ENCODE assay signal across 27 cellular contexts in the genomic region with DNA sequence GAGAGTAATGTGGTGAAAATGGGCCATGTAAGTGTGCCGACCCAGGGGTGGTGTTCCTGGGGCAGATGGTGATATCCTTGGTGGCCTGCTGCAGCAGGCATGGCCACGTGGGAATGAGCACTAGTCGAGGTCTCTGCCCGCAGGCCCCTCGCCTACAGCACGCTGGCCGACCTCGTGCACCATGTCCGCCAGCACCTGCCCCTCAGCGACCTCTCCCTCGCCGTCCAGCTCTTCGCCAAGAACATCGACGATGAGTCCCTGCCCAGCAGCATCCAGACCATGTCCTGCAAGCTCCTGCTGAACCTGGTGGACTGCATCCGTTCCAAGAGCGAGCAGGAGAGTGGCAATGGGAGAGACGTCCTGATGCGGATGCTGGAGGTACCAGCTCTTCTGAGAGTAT. TPM values are rescaled to one million over a fixed set of nuclear protein-coding genes. Genes with fewer than 3 reads are reported as not detected.
DNase-seq lines count a peak whose midpoint lies in the region; ATAC-seq, FAIRE-seq and TF ChIP-seq lines count a peak whose summit lies in the region.
"Had no signal": no experiment of that assay in that cellular context is flagged by ENCODE, and none has a peak within 500 bp of the region (broad histone marks: within the 10 kb centered on the region; RNA-seq: fewer than 3 reads in every experiment).

No MANE protein-coding gene starts in this region.

- intact Hi-C loops in GM12878 (cut with micrococcal nuclease; ENCODE audit: unreplicated experiment), result no loop called here

- H3K14ac ChIP-seq in neuronal stem cell (ENCODE audit: low read length), result peak overlapping the region; percentile 98

- no peak overlapping the region for H4K91ac ChIP-seq in neuronal stem cell (ENCODE audit: low read depth, low read length, poor library complexity)

- no peaks in the 10 kb centered on the region for H4K20me1 ChIP-seq in GM12878 (ENCODE audit: control insufficient read depth, insufficient read depth)

- H3K79me2 ChIP-seq in GM12878 (ENCODE audit: control insufficient read depth, insufficient read depth, low read length), result no peaks in the 10 kb centered on the region

- H3K4ac ChIP-seq in neuronal stem cell (ENCODE audit: low read length), result no peak overlapping the region

- H2AFZ ChIP-seq in GM12878 (ENCODE audit: control insufficient read depth, low read depth, low read length), result no peak overlapping the region
- H2AFZ ChIP-seq in neuronal stem cell (ENCODE audit: low read length), result no peak overlapping the region

- H3K9me3 Mint-ChIP-seq in activated naive CD4-positive, alpha-beta T cell treated with anti-CD3 and anti-CD28 coated beads, Interleukin-2, amount 50 U/mL, for 24 hours, result no peaks in the 10 kb centered on the region
- H3K9me3 Mint-ChIP-seq in stimulated activated naive CD8-positive, alpha-beta T cell treated with anti-CD3 and anti-CD28 coated beads, Interleukin-15, amount 100 ng/mL, for 72 hours, result no peaks in the 10 kb centered on the region
- H3K9me3 Mint-ChIP-seq: CD14-positive monocyte; CD4-positive, alpha-beta memory T cell; CD4-positive, CD25-positive, alpha-beta regulatory T cell; CD8-positive, alpha-beta memory T cell had no signal

- H3K4me3 ChIP-seq in GM12878, result no peak overlapping the region
- peak overlapping the region in 1 of 2 donors; percentile 62 for H3K4me3 ChIP-seq in neuronal stem cell (ENCODE audit: low read length in 2 of 2)
- H3K4me3 ChIP-seq: BLaER1 had no signal

- peaks cover 2% of the 10 kb centered on the region for H3K79me1 ChIP-seq in neuronal stem cell (ENCODE audit: low read depth, low read length)

- ATAC-seq in GM12878 (no peak), HG02763 (IDR thresholded peaks at IDR 0.05; ENCODE audit: unreplicated experiment) (no peak)
- ATAC-seq in stimulated activated naive CD8-positive, alpha-beta T cell treated with anti-CD3 and anti-CD28 coated beads, Interleukin-15, amount 100 ng/mL, for 72 hours, result no peak

- H3K27me3 ChIP-seq in GM12878 (replicated peaks in 1 of 2; ENCODE audit: control insufficient read depth in 2 of 2, insufficient read depth in 2 of 2, low read length in 1 of 2), result no peaks in the 10 kb centered on the region
- no peaks in the 10 kb centered on the region for H3K27me3 ChIP-seq in neuronal stem cell (ENCODE audit: control insufficient read depth in 3 of 3, insufficient read depth in 3 of 3, low read depth in 1 of 3, low read length in 3 of 3)
- H3K27me3 ChIP-seq: BE2C, BLaER1 had no signal

- no peak for DNase-seq in activated naive CD4-positive, alpha-beta T cell (lab: John Stamatoyannopoulos, UW)
- DNase-seq in GM12878 (ENCODE audit: low read depth, low spot score) (no peak), neuronal stem cell (ENCODE audit: low spot score) (no peak)
- no peak for DNase-seq in stimulated activated naive CD8-positive, alpha-beta T cell treated with anti-CD3 and anti-CD28 coated beads, Interleukin-15, amount 100 ng/mL, for 72 hours
- DNase-seq: 8988T; ACHN; BE2C; C1 segment of cervical spinal cord; CD4-positive, alpha-beta memory T cell; CD4-positive, CD25-positive, alpha-beta regulatory T cell; CD8-positive, alpha-beta memory T cell; COR-L47; DMS 273 treated with DMSO at 0.1 percent for 48 hours; DMS153; DMS53; DMS79; DND-41; EL; GDM1 had no signal

- no peak for FAIRE-seq in GM12878 (lab: Jason Lieb, UNC)
- FAIRE-seq: A204.1, GM12891, GM19239 had no signal

- no TSS peak for BruUV-seq in GM12878 (replicated peaks; lab: Mats Ljungman, UMichigan)

- H3K4me1 ChIP-seq in GM12878 (ENCODE audit: control insufficient read depth, insufficient read depth, low read length) (no peaks in the 10 kb centered on the region), neuronal stem cell (ENCODE audit: control insufficient read depth in 2 of 2, insufficient read depth in 1 of 2, low read depth in 1 of 2, low read length in 2 of 2) (no peaks in the 10 kb centered on the region)
- H3K4me1 ChIP-seq: BE2C, BLaER1 had no signal

- H2BK120ac ChIP-seq in neuronal stem cell (ENCODE audit: low read depth, low read length), result no peak overlapping the region

- no peak overlapping the region for H2BK12ac ChIP-seq in neuronal stem cell (ENCODE audit: low read length)

- H3K27ac Mint-ChIP-seq in activated naive CD4-positive, alpha-beta T cell treated with anti-CD3 and anti-CD28 coated beads, Interleukin-2, amount 50 U/mL, for 24 hours, result peak overlapping the region; percentile 17
- peak overlapping the region in 1 of 2 donors; percentile 42 for H3K27ac Mint-ChIP-seq in stimulated activated naive CD8-positive, alpha-beta T cell treated with anti-CD3 and anti-CD28 coated beads, Interleukin-15, amount 100 ng/mL, for 72 hours
- H3K27ac Mint-ChIP-seq: CD4-positive, CD25-positive, alpha-beta regulatory T cell had no signal

- no peak for TF ChIP-seq CTCF in GM12878 (IDR thresholded peaks at IDR 0.05 in 2 of 3, conservative IDR thresholded peaks at IDR 0.05 in 1 of 3; ENCODE audit: control insufficient read depth in 2 of 3, extremely low read depth in 1 of 3, insufficient read depth in 1 of 3, low read depth in 3 of 3, low read length in 3 of 3)

- TF ChIP-seq POLR2A in GM12878 (IDR thresholded peaks at IDR 0.05; ENCODE audit: low read depth, low read length), result no peak

- H2AK5ac ChIP-seq in neuronal stem cell (ENCODE audit: low read depth, low read length), result no peak overlapping the region

- SMC1A ChIA-PET in GM12878 (lab: Charles Lee; ENCODE audit: uncharacterized antibody, unreplicated experiment), result no interaction called here

- H2BK15ac ChIP-seq in neuronal stem cell (ENCODE audit: low read length), result no peak overlapping the region

- no peak overlapping the region for H3K4me2 ChIP-seq in GM12878 (ENCODE audit: control insufficient read depth, insufficient read depth)
- no peak overlapping the region for H3K4me2 ChIP-seq in neuronal stem cell (ENCODE audit: insufficient read depth, low read length, poor library complexity, severe bottlenecking)
- H3K4me2 ChIP-seq: BLaER1 had no signal

- CTCF ChIA-PET in GM12878 (lab: Yijun Ruan, JAX), result interaction anchor here (1.4 kb wide), 1 partner anchor 17 kb away, joined by 6 read pairs; no protein-coding TSS in a partner anchor

- no peak for TF ChIP-seq RAD21 in GM12878 (IDR thresholded peaks at IDR 0.05; ENCODE audit: insufficient read depth, low read depth, low read length)

- no peak overlapping the region for H3K4me3 Mint-ChIP-seq in activated naive CD4-positive, alpha-beta T cell treated with anti-CD3 and anti-CD28 coated beads, Interleukin-2, amount 50 U/mL, for 24 hours
- no peak overlapping the region for H3K4me3 Mint-ChIP-seq in stimulated activated naive CD8-positive, alpha-beta T cell treated with anti-CD3 and anti-CD28 coated beads, Interleukin-15, amount 100 ng/mL, for 72 hours
- H3K4me3 Mint-ChIP-seq: CD14-positive monocyte; CD4-positive, alpha-beta memory T cell; CD4-positive, CD25-positive, alpha-beta regulatory T cell; CD8-positive, alpha-beta memory T cell had no signal

- H4K8ac ChIP-seq in neuronal stem cell (ENCODE audit: low read depth, low read length), result no peak overlapping the region

- POLR2A ChIA-PET in GM12878 (lab: Charles Lee), result interaction anchor here (1.0 kb wide), 1 partner anchor 12 kb away, joined by 3 read pairs; no protein-coding TSS in a partner anchor

- TF ChIP-seq EP300 in GM12878 (IDR thresholded peaks at IDR 0.05; ENCODE audit: borderline replicate concordance in 1 of 2, control insufficient read depth in 1 of 2, low read depth in 2 of 2, low read length in 2 of 2), result no peak

- H3K36me3 Mint-ChIP-seq in activated naive CD4-positive, alpha-beta T cell treated with anti-CD3 and anti-CD28 coated beads, Interleukin-2, amount 50 U/mL, for 24 hours, result peaks cover 21% of the 10 kb centered on the region

- in situ Hi-C loops in GM12878 (cut with MboI), result no loop called here

- H3K27me3 Mint-ChIP-seq in activated naive CD4-positive, alpha-beta T cell treated with anti-CD3 and anti-CD28 coated beads, Interleukin-2, amount 50 U/mL, for 24 hours, result no peaks in the 10 kb centered on the region
- no peaks in the 10 kb centered on the region for H3K27me3 Mint-ChIP-seq in stimulated activated naive CD8-positive, alpha-beta T cell treated with anti-CD3 and anti-CD28 coated beads, Interleukin-15, amount 100 ng/mL, for 72 hours
- H3K27me3 Mint-ChIP-seq: CD4-positive, alpha-beta memory T cell; CD4-positive, CD25-positive, alpha-beta regulatory T cell; CD8-positive, alpha-beta memory T cell had no signal

- RAD21 ChIA-PET in GM12878 (lab: Charles Lee; ENCODE audit: unreplicated experiment), result interaction anchor here (0.7 kb wide), 1 partner anchor 14 kb away, joined by 4 read pairs; no protein-coding TSS in a partner anchor

- no peak overlapping the region for H2BK5ac ChIP-seq in neuronal stem cell (ENCODE audit: low read length)

- 98% methylated on average over 19 of the region's 19 CpGs for WGBS in GM12878 (ENCODE audit: insufficient coverage, insufficient replicate concordance, low lambda C conversion rate, missing lambda C conversion rate)
- WGBS in neuronal stem cell (ENCODE audit: extremely low coverage in 2 of 2, insufficient read length in 2 of 2, insufficient replicate concordance in 1 of 2), 2 donors, result no CpG with 5 or more reads among the region's 19 CpGs

- no peak overlapping the region for H3K18ac ChIP-seq in neuronal stem cell (ENCODE audit: low read length)

- no peaks in the 10 kb centered on the region for H3K4me1 Mint-ChIP-seq in activated naive CD4-positive, alpha-beta T cell treated with anti-CD3 and anti-CD28 coated beads, Interleukin-2, amount 50 U/mL, for 24 hours
- H3K4me1 Mint-ChIP-seq in stimulated activated naive CD8-positive, alpha-beta T cell treated with anti-CD3 and anti-CD28 coated beads, Interleukin-15, amount 100 ng/mL, for 72 hours, result no peaks in the 10 kb centered on the region
- H3K4me1 Mint-ChIP-seq: CD14-positive monocyte had no signal

- H3K36me3 ChIP-seq in GM12878 (ENCODE audit: control insufficient read depth in 2 of 2, insufficient read depth in 2 of 2, low read length in 1 of 2), result peaks cover 21 to 34% of the 10 kb centered on the region in 2 experiments
- peaks cover 60 to 97% of the 10 kb centered on the region in 2 donors for H3K36me3 ChIP-seq in neuronal stem cell (replicated peaks in 1 of 2; ENCODE audit: control insufficient read depth in 2 of 2, insufficient read depth in 2 of 2, low read length in 2 of 2)

- H3K9ac ChIP-seq in GM12878 (ENCODE audit: control insufficient read depth, insufficient read depth, low read length), result no peak overlapping the region
- H3K9ac ChIP-seq in neuronal stem cell (ENCODE audit: low read depth, low read length, poor library complexity), result peak overlapping the region; percentile 56
- H3K9ac ChIP-seq: BLaER1 had no signal

- no peak overlapping the region for H3K27ac ChIP-seq in GM12878 (ENCODE audit: control insufficient read depth, insufficient read depth)
- no peak overlapping the region for H3K27ac ChIP-seq in neuronal stem cell (replicated peaks; ENCODE audit: low read length)
- H3K27ac ChIP-seq: BLaER1 had no signal

- no peak overlapping the region for H3K23ac ChIP-seq in neuronal stem cell (ENCODE audit: low read depth, low read length, poor library complexity)

- H3K9me3 ChIP-seq in GM12878 (replicated peaks; ENCODE audit: control insufficient read depth, insufficient read depth, low read length) (no peaks in the 10 kb centered on the region), neuronal stem cell (replicated peaks in 1 of 2; ENCODE audit: control insufficient read depth in 2 of 2, insufficient read depth in 1 of 2, low read depth in 1 of 2, low read length in 2 of 2) (no peaks in the 10 kb centered on the region)
- H3K9me3 ChIP-seq: BE2C, BLaER1 had no signal

RNA-seq across cellular contexts. Expression of a gene that starts 30.3 kb away (rescaled TPM):
- total RNA-seq in GM12878 (2013; cell fraction: nucleolus; rRNA removed), result 72.0 and 84.3 TPM in 2 replicates
- total RNA-seq in GM12878 (2014; rRNA removed) (11.7 and 14.9 TPM in 2 replicates), GM12878 (2014; rRNA removed; fragmentation: Illumina TruSeq; extraction: Trizol) (5.7 and 7.2 TPM in 2 replicates), GM12878 (2021) (35.0 and 39.3 TPM in 2 replicates)
- 10.7 TPM for polyA plus RNA-seq in GM12878 (2011; ENCODE audit: low read depth)
- polyA plus RNA-seq in GM12878 (2011; rRNA removed) (5.4 and 11.2 TPM in 2 replicates), GM12878 (2014; fragmentation: Illumina TruSeq; extraction: Trizol) (13.6 and 21.3 TPM in 2 replicates), GM12878 (2014; fragmentation: Nextera tagmentation; extraction: Ambion mirVana) (1 to 10 TPM; 1.1 to 1.7 TPM), GM12878 (2014; rRNA removed) (18.2 and 21.4 TPM in 2 replicates), GM12878 (2016; fragmentation: Nextera tagmentation; extraction: Ambion mirVana) (1 to 10 TPM; 4.5 to 5.6 TPM)
- polyA plus RNA-seq in GM12878 (2011; cell fraction: cytosol; rRNA removed), result 15.9 and 20.8 TPM in 2 replicates
- 71.5 and 188 TPM in 2 replicates for polyA plus RNA-seq in GM12878 (2011; cell fraction: nucleus; rRNA removed)
- polyA plus RNA-seq in GM12878 (2012), result 15.5 and 19.4 TPM in 2 replicates
- 42.1 and 43.5 TPM in 2 replicates for polyA minus RNA-seq in GM12878 (2011; rRNA and poly(A)+ RNA removed)
- 19.9 and 21.8 TPM in 2 replicates for polyA minus RNA-seq in GM12878 (2011; cell fraction: cytosol; rRNA and poly(A)+ RNA removed)
- polyA minus RNA-seq in GM12878 (2011; cell fraction: nucleus; rRNA and poly(A)+ RNA removed), result 52.5 and 131 TPM in 2 replicates
- 11.5 TPM for polyA plus RNA-seq in neuronal stem cell (2013, experiment 1 of 2)
- 11.9 TPM for polyA plus RNA-seq in neuronal stem cell (2013, experiment 2 of 2)

RNA-seq across cellular contexts. Expression of a gene that starts 38.8 kb away (rescaled TPM):
- not detected in 2 replicates for total RNA-seq in GM12878 (2013; cell fraction: nucleolus; rRNA removed)
- total RNA-seq in GM12878 (2014; rRNA removed) (0.11 TPM in 1 of 2 replicates, not detected in the other), GM12878 (2014; rRNA removed; fragmentation: Illumina TruSeq; extraction: Trizol) (not detected in 2 replicates), GM12878 (2021) (not detected in 2 replicates)
- not detected for polyA plus RNA-seq in GM12878 (2011; ENCODE audit: low read depth)
- polyA plus RNA-seq in GM12878 (2011; rRNA removed) (0.06 and 0.15 TPM in 2 replicates), GM12878 (2014; fragmentation: Illumina TruSeq; extraction: Trizol) (0.04 TPM in 1 of 2 replicates, not detected in the other), GM12878 (2014; fragmentation: Nextera tagmentation; extraction: Ambion mirVana) (not detected), GM12878 (2014; rRNA removed) (not detected in 2 replicates), GM12878 (2016; fragmentation: Nextera tagmentation; extraction: Ambion mirVana) (not detected)
- 0.37 and 0.46 TPM in 2 replicates for polyA plus RNA-seq in GM12878 (2011; cell fraction: cytosol; rRNA removed)
- 0.28 and 1.0 TPM in 2 replicates for polyA plus RNA-seq in GM12878 (2011; cell fraction: nucleus; rRNA removed)
- polyA plus RNA-seq in GM12878 (2012), result 0.14 TPM in 1 of 2 replicates, not detected in the other
- 0.05 and 0.15 TPM in 2 replicates for polyA minus RNA-seq in GM12878 (2011; rRNA and poly(A)+ RNA removed)
- polyA minus RNA-seq in GM12878 (2011; cell fraction: cytosol; rRNA and poly(A)+ RNA removed), result not detected in 2 replicates
- under 0.01 TPM in 1 of 2 replicates, not detected in the other for polyA minus RNA-seq in GM12878 (2011; cell fraction: nucleus; rRNA and poly(A)+ RNA removed)
- 6.8 TPM for polyA plus RNA-seq in neuronal stem cell (2013, experiment 1 of 2)
- polyA plus RNA-seq in neuronal stem cell (2013, experiment 2 of 2), result 7.0 TPM
- total RNA-seq: A673; CD4-positive, alpha-beta memory T cell; CD4-positive, CD25-positive, alpha-beta regulatory T cell; CD8-positive, alpha-beta memory T cell had no signal
- polyA plus RNA-seq: CD14-positive monocyte; CD4-positive, alpha-beta memory T cell; CD4-positive, CD25-positive, alpha-beta regulatory T cell; CD8-positive, alpha-beta memory T cell had no signal
